Comparison of ENCODE assay signal across 8 cellular contexts in genomic region chr19:38213911-38214625, GRCh38. TPM values are rescaled to one million over a fixed set of nuclear protein-coding genes. Genes with fewer than 3 reads are reported as not detected.
DNase-seq lines count a peak whose midpoint lies in the region; ATAC-seq and TF ChIP-seq lines count a peak whose summit lies in the region.

No MANE protein-coding gene starts in this region.

- H3K36me3 ChIP-seq in endodermal cell (ENCODE audit: control insufficient read depth, insufficient read depth, low read length): peaks cover 5% of the 10 kb centered on the region

- intact Hi-C loops in Calu3 (cut with micrococcal nuclease; ENCODE audit: unreplicated experiment): no loop called here

- H3K36me3 Mint-ChIP-seq in Calu3 (ENCODE audit: insufficient read depth, unreplicated experiment): peaks cover 25% of the 10 kb centered on the region
- no peaks in the 10 kb centered on the region for H3K36me3 Mint-ChIP-seq in endodermal cell (ENCODE audit: low read depth)

- peak overlapping the region; percentile 90 for H3K27ac ChIP-seq in endodermal cell (ENCODE audit: low read depth, low read length)

- H3K4me1 Mint-ChIP-seq in Calu3 (ENCODE audit: low read depth, unreplicated experiment) (peaks cover 10% of the 10 kb centered on the region), endodermal cell (peaks cover 18% of the 10 kb centered on the region)

- no peak overlapping the region for H3K9ac ChIP-seq in endodermal cell (ENCODE audit: extremely low read depth, low read length, poor library complexity, severe bottlenecking)

- no peak for TF ChIP-seq CTCF in Calu3 (IDR thresholded peaks at IDR 0.05; ENCODE audit: unreplicated experiment)
- no peak for TF ChIP-seq CTCF in endodermal cell (conservative IDR thresholded peaks at IDR 0.05)

- H3K9me3 Mint-ChIP-seq in Calu3 (ENCODE audit: low read depth, unreplicated experiment): no peaks in the 10 kb centered on the region
- H3K9me3 Mint-ChIP-seq in endodermal cell: no peaks in the 10 kb centered on the region

- peaks cover 20% of the 10 kb centered on the region for H3K27me3 ChIP-seq in endodermal cell (ENCODE audit: control insufficient read depth, insufficient read depth, low read length, poor library complexity, severe bottlenecking)

- H3K27me3 Mint-ChIP-seq in Calu3 (ENCODE audit: unreplicated experiment) (peaks cover 50% of the 10 kb centered on the region), endodermal cell (ENCODE audit: insufficient read depth) (peaks cover 29% of the 10 kb centered on the region)

- ATAC-seq in GM21528 (IDR thresholded peaks at IDR 0.05; ENCODE audit: low FRiP score, unreplicated experiment): no peak

- no peak overlapping the region for H3K4me3 Mint-ChIP-seq in Calu3 (ENCODE audit: low read depth, unreplicated experiment)
- no peak overlapping the region for H3K4me3 Mint-ChIP-seq in endodermal cell

- H3K27ac Mint-ChIP-seq in Calu3 (ENCODE audit: unreplicated experiment) (peak overlapping the region; percentile 16), endodermal cell (no peak overlapping the region)

- no peak overlapping the region for H3K4me3 ChIP-seq in endodermal cell (ENCODE audit: low read length)

- H3K9me3 ChIP-seq in endodermal cell (ENCODE audit: control insufficient read depth, low read length): no peaks in the 10 kb centered on the region

- DNase-seq in Calu3 (peak; percentile 57), HK-2 (ENCODE audit: unreplicated experiment) (peak; percentile 85), endodermal cell (no peak), NCI-H510A treated with DMSO at 0.1 percent for 48 hours (lab: John Stamatoyannopoulos, UW) (no peak), germinal center (ENCODE audit: low spot score) (no peak)
- peak; percentile 43 to 45 for DNase-seq in activated CD4-positive, alpha-beta T cell treated with anti-CD3 and anti-CD28 coated beads, Interleukin-2, amount 50 U/mL, for 4 hours
- DNase-seq in stimulated activated CD8-positive, alpha-beta memory T cell treated with anti-CD3 and anti-CD28 coated beads, Interleukin-12 subunit alpha, Interleukin-12 subunit beta, amount 100 ng/mL, for 1 hour (ENCODE audit: low read depth): peak; percentile 27

- CTCF ChIA-PET in Calu3 (lab: Charles Lee): no interaction called here

- H3K4me1 ChIP-seq in endodermal cell (ENCODE audit: control insufficient read depth, insufficient read depth, low read length): no peaks in the 10 kb centered on the region

- WGBS in endodermal cell (ENCODE audit: insufficient coverage in 1 of 2, insufficient read length in 1 of 2), 2 experiments: 85 to 91% methylated on average over 21 to 24 of the region's 24 CpGs

- no TSS peak for BruUV-seq in Calu3 (replicated peaks; lab: Mats Ljungman, UMichigan)

RNA-seq across cellular contexts. Expression of gene DPF1, which starts 10.0 kb away (rescaled TPM):
- total RNA-seq in Calu3 (2022): 1.0 and 1.5 TPM in 2 replicates
- total RNA-seq in endodermal cell: 1 to 10 TPM; 3.3 to 4.5 TPM
- polyA plus RNA-seq in endodermal cell (2013, experiment 1 of 2): 12.8 TPM
- 14.5 TPM for polyA plus RNA-seq in endodermal cell (2013, experiment 2 of 2)

RNA-seq across cellular contexts. Expression of gene PPP1R14A, which starts 42.1 kb away (rescaled TPM):
- total RNA-seq in Calu3 (2022): 0.88 and 2.4 TPM in 2 replicates
- total RNA-seq in endodermal cell: 10 to 100 TPM in 1 of 2 donors, 1 to 10 TPM in 1; 8.6 to 13.8 TPM
- 8.8 TPM for polyA plus RNA-seq in endodermal cell (2013, experiment 1 of 2)
- 7.4 TPM for polyA plus RNA-seq in endodermal cell (2013, experiment 2 of 2)

RNA-seq across cellular contexts. Expression of gene SPINT2, which starts 50.3 kb away (rescaled TPM):
- total RNA-seq in Calu3 (2022): 1,023 and 1,082 TPM in 2 replicates
- total RNA-seq in endodermal cell: 100 to 1,000 TPM; 415 to 487 TPM
- polyA plus RNA-seq in endodermal cell (2013, experiment 1 of 2): 136 TPM
- polyA plus RNA-seq in endodermal cell (2013, experiment 2 of 2): 110 TPM

Comparison
In these comparisons a context has a peak if more than half of its experiments do, and no peak if none do; other contexts are left out.
1. DNase-seq: peak in Calu3 (single experiment), HK-2 (single experiment), activated CD4-positive, alpha-beta T cell treated with anti-CD3 and anti-CD28 coated beads, Interleukin-2, amount 50 U/mL, for 4 hours (2 of 2) and stimulated activated CD8-positive, alpha-beta memory T cell treated with anti-CD3 and anti-CD28 coated beads, Interleukin-12 subunit alpha, Interleukin-12 subunit beta, amount 100 ng/mL, for 1 hour (single experiment); none in endodermal cell (single experiment), NCI-H510A treated with DMSO at 0.1 percent for 48 hours (single experiment) and germinal center (single experiment).